Comparison of ENCODE assay signal across 9 cellular contexts in genomic region chr6:99514089-99514488, GRCh38. TPM values are rescaled to one million over a fixed set of nuclear protein-coding genes. Genes with fewer than 3 reads are reported as not detected.
A peak's percentile ranks its signal among the peaks of the same experiment; 100 is the strongest.
DNase-seq lines count a peak whose midpoint lies in the region; ATAC-seq and TF ChIP-seq lines count a peak whose summit lies in the region.
"Had no signal": no experiment of that assay in that cellular context is flagged by ENCODE, and none has a peak within 500 bp of the region (broad histone marks: within the 10 kb centered on the region; RNA-seq: fewer than 3 reads in every experiment).

No MANE protein-coding gene starts in this region.

- peaks cover 12% of the 10 kb centered on the region; the same call in 1 of the 2 replicates for H3K79me2 ChIP-seq in OCI-LY7 (ENCODE audit: insufficient read depth, low read depth, low read length)

- no peak overlapping the region; the same call in 1 of the 2 replicates for H2AFZ ChIP-seq in OCI-LY7 (ENCODE audit: low read length)

- H3K27ac ChIP-seq in OCI-LY7 (ENCODE audit: low read depth, low read length, poor library complexity, severe bottlenecking) = no peak overlapping the region
- no peak overlapping the region for H3K27ac ChIP-seq in endodermal cell (ENCODE audit: low read depth, low read length)

- H3K4me3 Mint-ChIP-seq in endodermal cell = peak overlapping the region; percentile 87

- 15% methylated on average over 5 to 8 of the region's 8 CpGs for WGBS in endodermal cell (ENCODE audit: insufficient coverage in 1 of 2, insufficient read length in 1 of 2), 2 experiments

- H3K36me3 Mint-ChIP-seq in endodermal cell (ENCODE audit: low read depth) = peaks cover 1% of the 10 kb centered on the region

- BruUV-seq in OCI-LY7 (replicated peaks; lab: Mats Ljungman, UMichigan) = no TSS peak

- H4K20me1 ChIP-seq in OCI-LY7 (ENCODE audit: insufficient read depth, low read length) = 0 out of 2 replicates have a peak, but pooled peaks cover 7% of the 10 kb centered on the region

- H3K9me3 ChIP-seq in OCI-LY7 (ENCODE audit: low read length) (no peaks in the 10 kb centered on the region), endodermal cell (ENCODE audit: control insufficient read depth, low read length) (no peaks in the 10 kb centered on the region)

- H3K9me3 Mint-ChIP-seq in endodermal cell = no peaks in the 10 kb centered on the region

- no peak for ATAC-seq in HG03097 (IDR thresholded peaks at IDR 0.05; ENCODE audit: low FRiP score, unreplicated experiment)

- H3K4me1 Mint-ChIP-seq in endodermal cell = peaks cover 24% of the 10 kb centered on the region

- CTCF ChIA-PET in OCI-LY7 (lab: Charles Lee; ENCODE audit: unreplicated experiment) = no interaction called here

- H3K4me1 ChIP-seq in OCI-LY7 (ENCODE audit: insufficient read depth, low read length, poor library complexity, severe bottlenecking) = peaks cover 23% of the 10 kb centered on the region
- peaks cover 5% of the 10 kb centered on the region for H3K4me1 ChIP-seq in endodermal cell (ENCODE audit: control insufficient read depth, insufficient read depth, low read length)

- no peaks in the 10 kb centered on the region for H3K9me2 ChIP-seq in OCI-LY7 (ENCODE audit: insufficient read depth, low read length)

- no peaks in the 10 kb centered on the region for H3K27me3 ChIP-seq in endodermal cell (ENCODE audit: control insufficient read depth, insufficient read depth, low read length, poor library complexity, severe bottlenecking)

- DNase-seq in GM12865 (ENCODE audit: low read depth) (no peak), OCI-LY7 (ENCODE audit: low spot score) (no peak), endodermal cell (no peak), putamen (ENCODE audit: low spot score) (peak; percentile 14), NCI-H510A (lab: John Stamatoyannopoulos, UW) (no peak), hepatic stellate cell (ENCODE audit: low spot score) (no peak), GM13976 (ENCODE audit: low spot score) (no peak)
- DNase-seq: NCI-H226 had no signal

- POLR2A ChIA-PET in OCI-LY7 (lab: Charles Lee) = interaction anchor here (0.6 to 3.7 kb wide), 13 partner anchors 11 to 108 kb away, joined by 3 to 22 read pairs (median 4); partner anchors contain the start of genes CCNC and PNISR

- H3K4me3 ChIP-seq in GM12865 (ENCODE audit: low read depth, low read length) (peak overlapping the region; percentile 81), OCI-LY7 (ENCODE audit: low read depth, low read length, poor library complexity, severe bottlenecking) (peak overlapping the region; percentile 82), endodermal cell (ENCODE audit: low read length) (peak overlapping the region; percentile 99)

- peaks cover 7% of the 10 kb centered on the region for H3K36me3 ChIP-seq in OCI-LY7 (ENCODE audit: insufficient read depth, low read length)
- H3K36me3 ChIP-seq in endodermal cell (ENCODE audit: control insufficient read depth, insufficient read depth, low read length) = peaks cover 3% of the 10 kb centered on the region

- TF ChIP-seq CTCF in GM12865 (IDR thresholded peaks at IDR 0.05; ENCODE audit: insufficient read depth, low read depth, low read length, missing control alignments) (no peak), OCI-LY7 (conservative IDR thresholded peaks at IDR 0.05; ENCODE audit: low read length) (no peak), endodermal cell (conservative IDR thresholded peaks at IDR 0.05) (no peak), GM13976 (IDR thresholded peaks at IDR 0.05; ENCODE audit: borderline replicate concordance, control extremely low read depth, extremely low read depth, insufficient read depth, missing control alignments) (no peak)

- H3K9ac ChIP-seq in endodermal cell (ENCODE audit: extremely low read depth, low read length, poor library complexity, severe bottlenecking) = peak overlapping the region; percentile 62

- peak overlapping the region; percentile 88 for H3K4me2 ChIP-seq in OCI-LY7 (ENCODE audit: low read length)

- in situ Hi-C loops in GM13976 (cut with MboI; ENCODE audit: low sequenced_read_pairs, unreplicated experiment) = no loop called here

- intact Hi-C loops in OCI-LY7 (cut with micrococcal nuclease; ENCODE audit: unreplicated experiment) = no loop called here

- H3K27ac Mint-ChIP-seq in endodermal cell = no peak overlapping the region

- H3K27me3 Mint-ChIP-seq in endodermal cell (ENCODE audit: insufficient read depth) = peaks cover 2% of the 10 kb centered on the region

RNA-seq across cellular contexts. Expression of gene USP45, which starts 1.1 kb away (rescaled TPM):
- total RNA-seq in OCI-LY7 (2014; rRNA removed; shearing (Covaris generic)) = 8.5 and 9.4 TPM in 2 replicates
- 14.1 and 16.9 TPM in 2 replicates for total RNA-seq in OCI-LY7 (2022)
- total RNA-seq in endodermal cell = 10 to 100 TPM; 16.7 to 32.1 TPM
- 13.8 TPM for polyA plus RNA-seq in endodermal cell (2013, experiment 1 of 2)
- 13.2 TPM for polyA plus RNA-seq in endodermal cell (2013, experiment 2 of 2)

RNA-seq across cellular contexts. Expression of gene CCNC, which starts 54.4 kb away (rescaled TPM):
- 53.4 and 58.4 TPM in 2 replicates for total RNA-seq in OCI-LY7 (2014; rRNA removed; shearing (Covaris generic))
- total RNA-seq in OCI-LY7 (2022) (89.1 and 91.9 TPM in 2 replicates), endodermal cell (10 to 100 TPM; 96.4 to 99.2 TPM)
- 52.8 TPM for polyA plus RNA-seq in endodermal cell (2013, experiment 1 of 2)
- 56.4 TPM for polyA plus RNA-seq in endodermal cell (2013, experiment 2 of 2)
